ENCODE assay signal across 25 cellular contexts in the genomic region with DNA sequence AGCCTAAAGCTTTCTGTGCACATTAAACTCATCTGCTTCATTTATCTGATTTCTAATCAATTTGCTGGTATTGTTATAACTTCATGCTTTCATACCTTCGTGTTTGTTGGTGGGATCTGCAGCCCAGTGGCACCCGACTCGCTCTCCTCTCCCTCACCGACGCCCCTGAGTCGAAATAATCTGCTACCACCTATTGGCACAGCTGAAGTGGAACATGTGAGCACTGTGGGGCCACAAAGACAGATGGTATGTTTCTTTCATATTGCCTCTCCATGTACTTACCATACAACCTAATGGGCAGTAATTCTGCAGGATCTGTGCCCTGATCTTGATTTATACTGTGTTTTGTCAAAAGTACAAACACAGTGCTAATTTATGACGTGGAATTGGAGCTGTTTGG.
"Had no signal": no experiment of that assay in that cellular context is flagged by ENCODE, and none has a peak within 500 bp of the region (broad histone marks: within the 10 kb centered on the region; RNA-seq: fewer than 3 reads in every experiment).

No MANE protein-coding gene starts in this region.

- DNase-seq: activated CD4-positive, alpha-beta T cell treated with anti-CD3 and anti-CD28 coated beads for 4 hours; activated CD8-positive, alpha-beta memory T cell treated with anti-CD3 and anti-CD28 coated beads for 24 hours; activated gamma-delta T cell treated with Interleukin-2 at 50 U/mL for 16 hours; activated naive CD4-positive, alpha-beta T cell treated with anti-CD3 and anti-CD28 coated beads, Interleukin-2, amount 50 U/mL, for 16 hours; activated naive CD8-positive, alpha-beta T cell treated with anti-CD3 and anti-CD28 coated beads, Interleukin-2, amount 50 U/mL, for 24 hours; activated T-cell treated with anti-CD3 and anti-CD28 coated beads, Interleukin-2, amount 50 U/mL, for 72 hours; amygdala; MG63; MV-4-11; NCI-H1092 treated with DMSO at 0.1 percent for 48 hours; NCI-H1417 treated with DMSO at 0.1 percent for 48 hours; NCI-H1694; NCI-H2029; NCI-H2107; NCI-H2171 treated with DMSO at 0.1 percent for 48 hours; NCI-H345; NCI-H510A; NCI-H526 treated with DMSO at 0.1 percent for 48 hours; Peyer's patch; SHP77 treated with DMSO at 0.1 percent for 48 hours had no signal

- H3K27me3 ChIP-seq: MG63, Peyer's patch had no signal

- ATAC-seq: activated CD4-positive, CD25-positive, alpha-beta regulatory T cell treated with anti-CD3 and anti-CD28 coated beads, Interleukin-2, amount 50 U/mL, for 24 hours; activated naive CD8-positive, alpha-beta T cell treated with anti-CD3 and anti-CD28 coated beads, Interleukin-2, amount 50 U/mL, for 24 hours; activated T-cell treated with anti-CD3 and anti-CD28 coated beads, Interleukin-2, amount 50 U/mL, for 72 hours; HepG2 had no signal

- H3K4me3 ChIP-seq: MG63, Peyer's patch had no signal

- H3K9me3 ChIP-seq: MG63, Peyer's patch had no signal

- H3K4me1 ChIP-seq: Peyer's patch had no signal

- H3K27me3 Mint-ChIP-seq: activated naive CD8-positive, alpha-beta T cell treated with anti-CD3 and anti-CD28 coated beads, Interleukin-2, amount 50 U/mL, for 24 hours; brain had no signal

- H3K4me3 Mint-ChIP-seq: activated naive CD8-positive, alpha-beta T cell treated with anti-CD3 and anti-CD28 coated beads, Interleukin-2, amount 50 U/mL, for 24 hours; activated T-cell treated with anti-CD3 and anti-CD28 coated beads, Interleukin-2, amount 50 U/mL, for 72 hours; brain; T-helper 1 cell treated with Interleukin-12 subunit alpha and Interleukin-12 subunit beta and Interleukin-4 antibody, amounts not matched to agents 30 μg/mL and 1 μg/mL, for 36 hours had no signal

- H3K4me1 Mint-ChIP-seq: activated naive CD8-positive, alpha-beta T cell treated with anti-CD3 and anti-CD28 coated beads, Interleukin-2, amount 50 U/mL, for 24 hours; brain had no signal

- H3K27ac Mint-ChIP-seq: activated naive CD8-positive, alpha-beta T cell treated with anti-CD3 and anti-CD28 coated beads, Interleukin-2, amount 50 U/mL, for 24 hours; activated T-cell treated with anti-CD3 and anti-CD28 coated beads, Interleukin-2, amount 50 U/mL, for 72 hours; activated T-helper 2 cell treated with anti-CD3 and anti-CD28 coated beads, Interferon-gamma antibody, Interleukin-2, Interleukin-4, amounts not matched to agents 10 μg/mL and 5 μg/mL and 100 μg/mL, durations not matched to agents 14 hours and 24 hours and 36 hours; T-helper 1 cell treated with Interleukin-12 subunit alpha and Interleukin-12 subunit beta and Interleukin-4 antibody, amounts not matched to agents 30 μg/mL and 1 μg/mL, for 36 hours had no signal

- H3K9me3 Mint-ChIP-seq: activated naive CD8-positive, alpha-beta T cell treated with anti-CD3 and anti-CD28 coated beads, Interleukin-2, amount 50 U/mL, for 24 hours; activated T-cell treated with anti-CD3 and anti-CD28 coated beads, Interleukin-2, amount 50 U/mL, for 72 hours; activated T-helper 2 cell treated with anti-CD3 and anti-CD28 coated beads, Interferon-gamma antibody, Interleukin-2, Interleukin-4, amounts not matched to agents 10 μg/mL and 5 μg/mL and 100 μg/mL, durations not matched to agents 14 hours and 24 hours and 36 hours; brain; T-helper 1 cell treated with Interleukin-12 subunit alpha and Interleukin-12 subunit beta and Interleukin-4 antibody, amounts not matched to agents 30 μg/mL and 1 μg/mL, for 36 hours had no signal
